In the genomic region with DNA sequence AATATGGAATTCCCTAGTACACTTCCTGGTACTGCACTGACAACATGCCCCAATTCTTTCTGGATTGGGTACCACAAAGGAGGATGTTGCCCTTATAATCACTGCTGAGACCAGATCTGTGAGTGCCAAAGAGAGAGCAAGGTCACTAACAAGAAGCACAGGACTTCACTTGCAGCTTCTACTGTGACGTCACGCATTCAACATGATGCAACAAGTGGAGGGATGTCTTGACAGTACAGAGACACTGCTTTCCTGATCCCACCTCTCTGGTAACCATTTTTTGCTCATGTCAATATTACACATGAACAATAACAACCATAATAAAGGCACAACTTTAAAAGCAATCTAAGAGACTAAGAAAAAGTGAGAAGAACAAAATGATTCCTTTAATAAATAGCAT, we compare ENCODE assay signal across 2 cellular contexts.
TF ChIP-seq lines count a peak whose summit lies in the region.

No MANE protein-coding gene starts in this region.

TF ChIP-seq in HepG2, 621 proteins besides CTCF, POLR2A, EP300 and RAD21:
- TF ChIP-seq, protein P1, sequence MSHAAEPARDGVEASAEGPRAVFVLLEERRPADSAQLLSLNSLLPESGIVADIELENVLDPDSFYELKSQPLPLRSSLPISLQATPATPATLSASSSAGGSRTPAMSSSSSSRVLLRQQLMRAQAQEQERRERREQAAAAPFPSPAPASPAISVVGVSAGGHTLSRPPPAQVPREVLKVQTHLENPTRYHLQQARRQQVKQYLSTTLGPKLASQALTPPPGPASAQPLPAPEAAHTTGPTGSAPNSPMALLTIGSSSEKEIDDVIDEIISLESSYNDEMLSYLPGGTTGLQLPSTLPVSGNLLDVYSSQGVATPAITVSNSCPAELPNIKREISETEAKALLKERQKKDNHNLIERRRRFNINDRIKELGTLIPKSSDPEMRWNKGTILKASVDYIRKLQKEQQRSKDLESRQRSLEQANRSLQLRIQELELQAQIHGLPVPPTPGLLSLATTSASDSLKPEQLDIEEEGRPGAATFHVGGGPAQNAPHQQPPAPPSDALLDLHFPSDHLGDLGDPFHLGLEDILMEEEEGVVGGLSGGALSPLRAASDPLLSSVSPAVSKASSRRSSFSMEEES (CRISPR knock-in tag; IDR thresholded peaks at IDR 0.05): no peak
- TF ChIP-seq ATF4 (CRISPR knock-in tag; IDR thresholded peaks at IDR 0.05) (0 out of 4 replicates have a peak, but pooled peaks of 1 of the 2 experiments have one; percentile 49), ATF7 (IDR thresholded peaks at IDR 0.05) (peak; percentile 45), ATF7 (CRISPR knock-in tag; IDR thresholded peaks at IDR 0.05) (no peak), CEBPB (IDR thresholded peaks at IDR 0.05; ENCODE audit: borderline replicate concordance, low read depth, low read length) (peak; percentile 35; the same call in 1 of the 2 replicates), CEBPG (CRISPR knock-in tag; IDR thresholded peaks at IDR 0.05) (0 out of 2 replicates have a peak, but pooled peaks have one; percentile 5), NCOA2 (CRISPR knock-in tag; IDR thresholded peaks at IDR 0.05) (no peak), CREB1 (IDR thresholded peaks at IDR 0.05) (peak; percentile 96), CREB1 (CRISPR knock-in tag; IDR thresholded peaks at IDR 0.05) (no peak), ZNF207 (IDR thresholded peaks at IDR 0.05; ENCODE audit: borderline replicate concordance) (no peak), HNF4G (IDR thresholded peaks at IDR 0.05; ENCODE audit: borderline replicate concordance, low read depth, low read length) (no peak), HNF4G (CRISPR knock-in tag; IDR thresholded peaks at IDR 0.05; ENCODE audit: borderline replicate concordance, low read depth) (no peak), ZBTB21 (CRISPR knock-in tag; IDR thresholded peaks at IDR 0.05) (0 out of 2 replicates have a peak, but pooled peaks have one; percentile 57)
- TF ChIP-seq, protein P2, sequence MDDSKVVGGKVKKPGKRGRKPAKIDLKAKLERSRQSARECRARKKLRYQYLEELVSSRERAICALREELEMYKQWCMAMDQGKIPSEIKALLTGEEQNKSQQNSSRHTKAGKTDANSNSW (CRISPR knock-in tag; IDR thresholded peaks at IDR 0.05; ENCODE audit: borderline replicate concordance): no peak

TF ChIP-seq in K562, 482 proteins besides CTCF, POLR2A, EP300 and RAD21 (continued from another document):
- TF ChIP-seq ATF3 (IDR thresholded peaks at IDR 0.05) (peak; percentile 51), ATF3 (CRISPR knock-in tag; conservative IDR thresholded peaks at IDR 0.05) (no peak), ATF1 (CRISPR knock-in tag; IDR thresholded peaks at IDR 0.05) (no peak), ATF1 (tag; IDR thresholded peaks at IDR 0.05) (peak; percentile 83), CEBPG (CRISPR knock-in tag; IDR thresholded peaks at IDR 0.05) (no peak), CEBPG (tag; conservative IDR thresholded peaks at IDR 0.05 in 1 of 2, IDR thresholded peaks at IDR 0.05 in 1 of 2) (0 out of 4 replicates have a peak, but pooled peaks of 1 of the 2 experiments have one; percentile 23), MAFF (IDR thresholded peaks at IDR 0.05; ENCODE audit: low read length) (no peak), CREM (IDR thresholded peaks at IDR 0.05; ENCODE audit: low read depth) (peak; percentile 55)
